Comparison of ENCODE assay signal across 20 cellular contexts in genomic region chr15:64647367-64647766, GRCh38.
DNase-seq lines count a peak whose midpoint lies in the region; ATAC-seq, FAIRE-seq and TF ChIP-seq lines count a peak whose summit lies in the region.
"Had no signal": no experiment of that assay in that cellular context is flagged by ENCODE, and none has a peak within 500 bp of the region (broad histone marks: within the 10 kb centered on the region; RNA-seq: fewer than 3 reads in every experiment).

No MANE protein-coding gene starts in this region.

- no peak overlapping the region for H3K4me3 ChIP-seq in Karpas-422 (ENCODE audit: low read length)
- H3K4me3 ChIP-seq in K562, result no peak overlapping the region
- H3K4me3 ChIP-seq in pancreas, result no peak overlapping the region
- no peak overlapping the region for H3K4me3 ChIP-seq in left lung
- H3K4me3 ChIP-seq: BLaER1 treated with 17β-estradiol and CSF1 and Interleukin-3, amounts not matched to agents 10 nM and 100 nM; GM23248 had no signal

- H3K4me2 ChIP-seq in Karpas-422 (ENCODE audit: low read depth, low read length, poor library complexity, severe bottlenecking) (no peak overlapping the region), K562 (ENCODE audit: insufficient read depth, low read length) (no peak overlapping the region)
- H3K4me2 ChIP-seq: BLaER1 treated with 17β-estradiol and CSF1 and Interleukin-3, amounts not matched to agents 10 nM and 100 nM had no signal

- H3K27ac Mint-ChIP-seq in CD4-positive, alpha-beta T cell, result peak overlapping the region; percentile 59
- H3K27ac Mint-ChIP-seq in T-cell (no peak overlapping the region), glutamatergic neuron (ENCODE audit: unreplicated experiment) (no peak overlapping the region)
- H3K27ac Mint-ChIP-seq: B cell had no signal

- no peaks in the 10 kb centered on the region for H3K9me3 Mint-ChIP-seq in CD4-positive, alpha-beta T cell
- no peaks in the 10 kb centered on the region for H3K9me3 Mint-ChIP-seq in T-cell
- peaks cover 4% of the 10 kb centered on the region for H3K9me3 Mint-ChIP-seq in glutamatergic neuron (ENCODE audit: unreplicated experiment)
- H3K9me3 Mint-ChIP-seq: CD8-positive, alpha-beta memory T cell had no signal

- H3K9me2 ChIP-seq in Karpas-422 (replicated peaks; ENCODE audit: insufficient read depth, low read length), result no peaks in the 10 kb centered on the region

- DNase-seq in CD4-positive, alpha-beta T cell, result no peak
- DNase-seq in Karpas-422 (no peak), K562 (ENCODE audit: extremely low read depth in 1 of 4, low spot score in 3 of 4) (no peak), pancreas (no peak), left lung (no peak), DMS79 treated with DMSO at 0.1 percent for 48 hours (lab: John Stamatoyannopoulos, UW) (no peak), T-cell (no peak), glutamatergic neuron (no peak)
- DNase-seq: 8988T; CD8-positive, alpha-beta memory T cell; COR-L47; GF-D8; GM23248; HCEC 1CT; KBM-7 had no signal

- no peak for TF ChIP-seq RAD21 in K562 (CRISPR knock-in tag; conservative IDR thresholded peaks at IDR 0.05 in 1 of 2, IDR thresholded peaks at IDR 0.05 in 1 of 2)

- intact Hi-C loops in CD4-positive, alpha-beta T cell (cut with DNase I, micrococcal nuclease), result no loop called here
- intact Hi-C loops in K562 (cut with micrococcal nuclease), result no loop called here
- intact Hi-C loops in pancreas (cut with DNase I), result no loop called here
- intact Hi-C loops in left lung (cut with DNase I), result no loop called here

- no peak overlapping the region for H3K27ac ChIP-seq in CD4-positive, alpha-beta T cell (ENCODE audit: low read depth, low read length)
- H3K27ac ChIP-seq in Karpas-422 (ENCODE audit: low read length), result peak overlapping the region; percentile 49
- no peak overlapping the region for H3K27ac ChIP-seq in K562 (ENCODE audit: extremely low read depth, low read depth, low read length)
- H3K27ac ChIP-seq in pancreas, result no peak overlapping the region
- H3K27ac ChIP-seq in left lung, result no peak overlapping the region
- H3K27ac ChIP-seq: BLaER1 treated with 17β-estradiol and CSF1 and Interleukin-3, amounts not matched to agents 10 nM and 100 nM; GM23248; HL-60 had no signal

- BruUV-seq in K562 (replicated peaks; lab: Mats Ljungman, UMichigan), result no TSS peak

- CTCF ChIA-PET in CD4-positive, alpha-beta T cell (lab: Charles Lee), result interaction anchor here (1.3 kb wide), 1 partner anchor 8 kb away, joined by 3 read pairs; no protein-coding TSS in a partner anchor
- CTCF ChIA-PET in K562 (lab: Yijun Ruan, JAX; ENCODE audit: low intra/inter-chr PET ratio) (no interaction called here), T-cell (lab: Charles Lee) (interaction anchor here in 1 of 2 donors (0.6 kb wide), 1 partner anchor 132 kb away, joined by 3 read pairs; no protein-coding TSS in a partner anchor)

- in situ Hi-C loops in K562 (cut with MboI), result no loop called here

- H3K9ac ChIP-seq in Karpas-422 (ENCODE audit: low read length) (no peak overlapping the region), K562 (ENCODE audit: insufficient read depth in 1 of 2, low read depth in 2 of 2, low read length in 2 of 2) (no peak overlapping the region)
- H3K9ac ChIP-seq: BLaER1 treated with 17β-estradiol and CSF1 and Interleukin-3, amounts not matched to agents 10 nM and 100 nM; GM23248 had no signal

- H3K27me3 Mint-ChIP-seq in CD4-positive, alpha-beta T cell, result no peaks in the 10 kb centered on the region
- H3K27me3 Mint-ChIP-seq in T-cell, result no peaks in the 10 kb centered on the region
- peaks cover 6% of the 10 kb centered on the region for H3K27me3 Mint-ChIP-seq in glutamatergic neuron (ENCODE audit: unreplicated experiment)
- H3K27me3 Mint-ChIP-seq: B cell; CD8-positive, alpha-beta memory T cell had no signal

- no peak overlapping the region for H3K4me3 Mint-ChIP-seq in CD4-positive, alpha-beta T cell
- no peak overlapping the region for H3K4me3 Mint-ChIP-seq in T-cell
- H3K4me3 Mint-ChIP-seq in glutamatergic neuron (ENCODE audit: unreplicated experiment), result no peak overlapping the region
- H3K4me3 Mint-ChIP-seq: B cell; CD8-positive, alpha-beta memory T cell had no signal

- no peaks in the 10 kb centered on the region for H3K9me1 ChIP-seq in K562 (ENCODE audit: control insufficient read depth, insufficient read depth, low read length)

- POLR2A ChIA-PET in CD4-positive, alpha-beta T cell (lab: Charles Lee), result interaction anchor here (1.2 to 1.4 kb wide), 2 partner anchors 8 to 46 kb away, joined by 5 to 6 read pairs; no protein-coding TSS in a partner anchor
- POLR2A ChIA-PET in K562 (lab: Yijun Ruan, JAX) (interaction anchor here (0.6 to 1.3 kb wide), 3 partner anchors 12 to 120 kb away, joined by 3 to 6 read pairs (median 3); no protein-coding TSS in a partner anchor), T-cell (lab: Charles Lee) (no interaction called here)

- no peaks in the 10 kb centered on the region for H3K27me3 ChIP-seq in CD4-positive, alpha-beta T cell (ENCODE audit: control insufficient read depth, insufficient read depth, low read length)
- H3K27me3 ChIP-seq in Karpas-422 (ENCODE audit: low read length), result no peaks in the 10 kb centered on the region
- no peaks in the 10 kb centered on the region for H3K27me3 ChIP-seq in K562 (ENCODE audit: control insufficient read depth in 2 of 2, insufficient read depth in 2 of 2, low read length in 2 of 2)
- no peaks in the 10 kb centered on the region for H3K27me3 ChIP-seq in pancreas
- no peaks in the 10 kb centered on the region for H3K27me3 ChIP-seq in left lung
- H3K27me3 ChIP-seq: BLaER1 treated with 17β-estradiol and CSF1 and Interleukin-3, amounts not matched to agents 10 nM and 100 nM had no signal

- no peaks in the 10 kb centered on the region for H3K9me3 ChIP-seq in CD4-positive, alpha-beta T cell (ENCODE audit: control insufficient read depth, low read length)
- H3K9me3 ChIP-seq in Karpas-422 (ENCODE audit: low read length) (no peaks in the 10 kb centered on the region), K562 (replicated peaks; ENCODE audit: control insufficient read depth, insufficient read depth, low read depth, low read length) (no peaks in the 10 kb centered on the region), pancreas (no peaks in the 10 kb centered on the region), left lung (no peaks in the 10 kb centered on the region)

- H3K4me1 Mint-ChIP-seq in CD4-positive, alpha-beta T cell (ENCODE audit: low read depth), result peaks cover 63% of the 10 kb centered on the region
- H3K4me1 Mint-ChIP-seq in T-cell (peaks cover 53 to 62% (median 53%) of the 10 kb centered on the region in 3 donors), glutamatergic neuron (ENCODE audit: low read depth, unreplicated experiment) (peaks cover 9% of the 10 kb centered on the region)

- no peak for TF ChIP-seq POLR2A in K562 (conservative IDR thresholded peaks at IDR 0.05)

- peaks cover 78% of the 10 kb centered on the region for H3K79me2 ChIP-seq in Karpas-422 (ENCODE audit: low read length)
- peaks cover 23% of the 10 kb centered on the region for H3K79me2 ChIP-seq in K562 (ENCODE audit: control insufficient read depth, insufficient read depth, low read length)

- no peak for FAIRE-seq in K562 (lab: Jason Lieb, UNC)
- FAIRE-seq in pancreas (lab: Jason Lieb, UNC), result peak; percentile 34
- FAIRE-seq: D721Med, H54 had no signal

- no peak for ATAC-seq in CD4-positive, alpha-beta T cell (ENCODE audit: poor library complexity)
- ATAC-seq in K562 (no peak), pancreas (no peak), left lung (no peak), T-cell (replicated peaks in 1 of 4) (no peak)

- no peak for TF ChIP-seq CTCF in CD4-positive, alpha-beta T cell (IDR thresholded peaks at IDR 0.05)
- TF ChIP-seq CTCF in K562 (IDR thresholded peaks at IDR 0.05 in 2 of 3, conservative IDR thresholded peaks at IDR 0.05 in 1 of 3; ENCODE audit: insufficient read depth in 2 of 3, low read depth in 1 of 3, low read length in 3 of 3) (no peak), pancreas (IDR thresholded peaks at IDR 0.05) (no peak), left lung (IDR thresholded peaks at IDR 0.05) (no peak), glutamatergic neuron (IDR thresholded peaks at IDR 0.05; ENCODE audit: partially characterized antibody, unreplicated experiment) (no peak)

- H4K20me1 ChIP-seq in Karpas-422 (ENCODE audit: insufficient read depth, low read depth, low read length) (no peaks in the 10 kb centered on the region), K562 (replicated peaks; ENCODE audit: control insufficient read depth, insufficient read depth, low read length) (no peaks in the 10 kb centered on the region)

- H3K36me3 ChIP-seq in Karpas-422 (ENCODE audit: insufficient read depth, low read length) (peaks cover 8% of the 10 kb centered on the region; the same call in 1 of the 2 replicates), K562 (ENCODE audit: control insufficient read depth, insufficient read depth, low read length) (no peaks in the 10 kb centered on the region; the same call in 2 of the 3 replicates), pancreas (no peaks in the 10 kb centered on the region), left lung (no peaks in the 10 kb centered on the region)

- no peak for TF ChIP-seq EP300 in K562 (IDR thresholded peaks at IDR 0.05; ENCODE audit: low read length)

- H3K36me3 Mint-ChIP-seq in CD4-positive, alpha-beta T cell (ENCODE audit: low read depth), result peaks cover 23% of the 10 kb centered on the region
- H3K36me3 Mint-ChIP-seq in T-cell (peaks cover 8% of the 10 kb centered on the region), glutamatergic neuron (ENCODE audit: unreplicated experiment) (no peaks in the 10 kb centered on the region)

- H2AFZ ChIP-seq in Karpas-422 (ENCODE audit: low read length), result no peak overlapping the region
- H2AFZ ChIP-seq in K562 (ENCODE audit: low read depth, low read length), result no peak overlapping the region
- H2AFZ ChIP-seq: GM23248 had no signal

- WGBS in K562 (ENCODE audit: insufficient coverage, low coverage, missing lambda C conversion rate), result 82% methylated on average over 1 of the region's 1 CpG
- WGBS in pancreas, 2 donors, result 93% methylated on average over 1 of the region's 1 CpG

- H3K4me1 ChIP-seq in Karpas-422 (ENCODE audit: low read length) (peaks cover 49% of the 10 kb centered on the region), K562 (replicated peaks in 1 of 2; ENCODE audit: control insufficient read depth in 2 of 2, insufficient read depth in 2 of 2, low read length in 2 of 2) (no peaks in the 10 kb centered on the region; a peak in 2 of 5 replicates), pancreas (peaks cover 8 to 24% (median 23%) of the 10 kb centered on the region in 3 donors), left lung (peaks cover 4 to 10% of the 10 kb centered on the region in 2 donors)

TF ChIP-seq in K562, 482 proteins besides CTCF, POLR2A, EP300 and RAD21:
- TF ChIP-seq CEBPB (tag; IDR thresholded peaks at IDR 0.05) (peak; percentile 60), ZNF41 (CRISPR knock-in tag; conservative IDR thresholded peaks at IDR 0.05) (no peak), CEBPG (CRISPR knock-in tag; IDR thresholded peaks at IDR 0.05) (no peak), CEBPG (tag; conservative IDR thresholded peaks at IDR 0.05 in 1 of 2, IDR thresholded peaks at IDR 0.05 in 1 of 2) (peak; percentile 36 to 73; a peak in 2 of 4 replicates), LARP7 (IDR thresholded peaks at IDR 0.05) (no peak)

Comparison
In these comparisons a context has a peak if more than half of its experiments do, and no peak if none do; other contexts are left out.
1. POLR2A ChIA-PET loops: an anchor here in CD4-positive, alpha-beta T cell (1.2 to 1.4 kb wide) and K562 (0.6 to 1.3 kb wide); none called in T-cell.